In the genomic region with DNA sequence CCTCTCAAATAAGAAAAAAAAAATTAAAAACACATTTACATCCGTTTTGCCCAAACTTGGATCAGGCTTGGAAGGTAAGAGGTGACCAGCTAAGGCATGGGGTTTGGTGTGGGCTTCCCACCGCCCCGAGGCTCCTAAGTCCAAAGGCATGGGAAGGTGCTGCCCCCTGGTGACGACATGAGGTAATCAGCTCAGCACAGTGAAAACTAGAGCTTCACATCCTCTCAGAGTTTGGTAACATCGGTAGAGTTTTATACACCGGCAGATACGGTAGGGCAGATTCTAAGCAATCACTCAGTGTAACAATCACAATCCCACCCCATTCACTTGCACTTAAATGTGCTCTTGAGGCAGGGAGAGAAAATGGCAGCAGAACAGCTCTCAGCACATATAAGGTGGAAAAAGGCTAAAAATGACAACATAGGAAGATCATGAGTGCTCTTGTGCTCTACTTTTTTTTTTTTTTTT, we compare ENCODE assay signal across 8 cellular contexts.
DNase-seq lines count a peak whose midpoint lies in the region; ATAC-seq and TF ChIP-seq lines count a peak whose summit lies in the region.

No MANE protein-coding gene starts in this region.

- no peaks in the 10 kb centered on the region for H3K9me3 Mint-ChIP-seq in activated CD8-positive, alpha-beta memory T cell treated with anti-CD3 and anti-CD28 coated beads, Interleukin-2, amount 10 ng/mL, durations not matched to agents 7 days and 5 days (ENCODE audit: low read depth)

- H3K9me3 ChIP-seq in mucosa of descending colon = no peaks in the 10 kb centered on the region

- H3K36me3 ChIP-seq in mucosa of descending colon (ENCODE audit: low read depth) = no peaks in the 10 kb centered on the region

- peaks cover 30% of the 10 kb centered on the region for H3K36me3 Mint-ChIP-seq in activated CD8-positive, alpha-beta memory T cell treated with anti-CD3 and anti-CD28 coated beads, Interleukin-2, amount 10 ng/mL, durations not matched to agents 7 days and 5 days

- TF ChIP-seq CTCF in epithelial cell of esophagus (IDR thresholded peaks at IDR 0.05; ENCODE audit: insufficient read depth, low read depth, low read length, missing control alignments) (peak; percentile 93), mucosa of descending colon (IDR thresholded peaks at IDR 0.05) (peak; percentile 63)

- H3K4me3 ChIP-seq in epithelial cell of esophagus (ENCODE audit: low read length) (no peak overlapping the region), mucosa of descending colon (no peak overlapping the region)

- ATAC-seq in HG03571 (IDR thresholded peaks at IDR 0.05; ENCODE audit: unreplicated experiment) (peak; percentile 84), mucosa of descending colon (peak; percentile 92)
- peak; percentile 98 for ATAC-seq in activated CD8-positive, alpha-beta memory T cell treated with anti-CD3 and anti-CD28 coated beads, Interleukin-2, amount 10 ng/mL, durations not matched to agents 7 days and 5 days

- DNase-seq in C1 segment of cervical spinal cord (lab: John Stamatoyannopoulos, UW) (peak in 12 of 14 donors; percentile 12 to 75 (median 40)), GM19240 (ENCODE audit: insufficient read length, low spot score) (peak; percentile 55), NCI-H82 treated with DMSO at 0.1 percent for 48 hours (lab: John Stamatoyannopoulos, UW; ENCODE audit: unreplicated experiment) (peak; percentile 43), epithelial cell of esophagus (ENCODE audit: low read depth) (peak; percentile 65), mucosa of descending colon (peak; percentile 66 to 85 (median 78))
- DNase-seq in activated CD8-positive, alpha-beta memory T cell treated with anti-CD3 and anti-CD28 coated beads, Interleukin-2, amount 10 ng/mL, durations not matched to agents 7 days and 5 days = peak; percentile 88
- peak; percentile 90 for DNase-seq in stimulated activated CD8-positive, alpha-beta memory T cell treated with anti-CD3 and anti-CD28 coated beads, Interleukin-4, amount 100 ng/mL, for 48 hours

- intact Hi-C loops in mucosa of descending colon (cut with DNase I, micrococcal nuclease) = loop anchor here in 1 of 2 donors (5.0 to 10.0 kb wide), 2 partner anchors 195 to 707 kb away; no protein-coding TSS in a partner anchor

- H3K27ac Mint-ChIP-seq in activated CD8-positive, alpha-beta memory T cell treated with anti-CD3 and anti-CD28 coated beads, Interleukin-2, amount 10 ng/mL, durations not matched to agents 7 days and 5 days = no peak overlapping the region

- no peak overlapping the region for H3K4me3 Mint-ChIP-seq in activated CD8-positive, alpha-beta memory T cell treated with anti-CD3 and anti-CD28 coated beads, Interleukin-2, amount 10 ng/mL, durations not matched to agents 7 days and 5 days

- CTCF ChIA-PET in activated CD8-positive, alpha-beta memory T cell treated with anti-CD3 and anti-CD28 coated beads, Interleukin-2, amount 10 ng/mL, durations not matched to agents 7 days and 5 days (lab: Charles Lee) = interaction anchor here (0.6 to 4.9 kb wide), 88 partner anchors 10 to 1034 kb away, joined by 3 to 87 read pairs (median 4); no protein-coding TSS in a partner anchor

- no peaks in the 10 kb centered on the region for H3K27me3 Mint-ChIP-seq in activated CD8-positive, alpha-beta memory T cell treated with anti-CD3 and anti-CD28 coated beads, Interleukin-2, amount 10 ng/mL, durations not matched to agents 7 days and 5 days

- H3K4me1 Mint-ChIP-seq in activated CD8-positive, alpha-beta memory T cell treated with anti-CD3 and anti-CD28 coated beads, Interleukin-2, amount 10 ng/mL, durations not matched to agents 7 days and 5 days = peaks cover 16% of the 10 kb centered on the region

- H3K4me1 ChIP-seq in mucosa of descending colon (ENCODE audit: low read depth) = no peaks in the 10 kb centered on the region
